Comparison of ENCODE assay signal across 20 cellular contexts in genomic region chr15:56972426-56972825, GRCh38.
"Had no signal": no experiment of that assay in that cellular context is flagged by ENCODE, and none has a peak within 500 bp of the region (broad histone marks: within the 10 kb centered on the region; RNA-seq: fewer than 3 reads in every experiment).

No MANE protein-coding gene starts in this region.

- H3K27me3 Mint-ChIP-seq: activated B cell treated with CpG ODN at 0.5 μM for 24 hours; activated CD4-positive, alpha-beta memory T cell treated with anti-CD3 and anti-CD28 coated beads for 36 hours; progenitor cell of endocrine pancreas; stimulated activated naive CD8-positive, alpha-beta T cell treated with anti-CD3 and anti-CD28 coated beads, Interleukin-15, amount 100 ng/mL, for 72 hours; T-helper 17 cell had no signal

- H3K27me3 ChIP-seq: cardiac muscle cell, suprapubic skin, transverse colon, uterus had no signal

- DNase-seq: activated B cell treated with CpG ODN at 0.5 μM for 24 hours; activated CD4-positive, alpha-beta memory T cell treated with anti-CD3 and anti-CD28 coated beads for 36 hours; activated CD4-positive, alpha-beta T cell treated with anti-CD3 and anti-CD28 coated beads for 4 hours; activated naive CD4-positive, alpha-beta T cell treated with anti-CD3 and anti-CD28 coated beads, Interleukin-2, amount 50 U/mL, for 16 hours; activated T-cell treated with anti-CD3 and anti-CD28 coated beads, Interleukin-2, amount 50 U/mL, for 1 hour; endodermal cell; foreskin melanocyte; glutamatergic neuron; hippocampal formation; left cardiac atrium; stimulated activated CD4-positive, alpha-beta T cell treated with anti-CD3 and anti-CD28 coated beads, Interleukin-12 subunit alpha, Interleukin-12 subunit beta, amount 100 ng/mL, for 4 hours; stimulated activated CD4-positive, alpha-beta T cell treated with anti-CD3 and anti-CD28 coated beads, Interleukin-2, amount 100 ng/mL, for 24 hours; stimulated activated naive CD8-positive, alpha-beta T cell treated with anti-CD3 and anti-CD28 coated beads, Interleukin-15, amount 100 ng/mL, for 72 hours; T-helper 17 cell; transverse colon; uterus had no signal

- H3K4me3 ChIP-seq: cardiac muscle cell, suprapubic skin, transverse colon, uterus had no signal

- H3K27ac ChIP-seq: cardiac muscle cell, epithelial cell of prostate, suprapubic skin, transverse colon, uterus had no signal

- H3K27ac Mint-ChIP-seq: activated B cell treated with CpG ODN at 0.5 μM for 24 hours; activated CD4-positive, alpha-beta memory T cell treated with anti-CD3 and anti-CD28 coated beads for 36 hours; endodermal cell; progenitor cell of endocrine pancreas; T-helper 17 cell had no signal

- H3K9me3 ChIP-seq: suprapubic skin, transverse colon, uterus had no signal

- H3K4me3 Mint-ChIP-seq: activated B cell treated with CpG ODN at 0.5 μM for 24 hours; activated CD4-positive, alpha-beta memory T cell treated with anti-CD3 and anti-CD28 coated beads for 36 hours; endodermal cell; stimulated activated naive CD8-positive, alpha-beta T cell treated with anti-CD3 and anti-CD28 coated beads, Interleukin-15, amount 100 ng/mL, for 72 hours; T-helper 17 cell had no signal

- H3K36me3 ChIP-seq: cardiac muscle cell, suprapubic skin, transverse colon, uterus had no signal

- ATAC-seq: stimulated activated naive CD8-positive, alpha-beta T cell treated with anti-CD3 and anti-CD28 coated beads, Interleukin-15, amount 100 ng/mL, for 72 hours; T-helper 17 cell had no signal

- H3K9me3 Mint-ChIP-seq: activated B cell treated with CpG ODN at 0.5 μM for 24 hours; activated CD4-positive, alpha-beta memory T cell treated with anti-CD3 and anti-CD28 coated beads for 36 hours; endodermal cell; stimulated activated naive CD8-positive, alpha-beta T cell treated with anti-CD3 and anti-CD28 coated beads, Interleukin-15, amount 100 ng/mL, for 72 hours had no signal
